ENCODE assay signal across 16 cellular contexts in genomic region chr10:11285171-11285570, GRCh38.
A peak's percentile ranks its signal among the peaks of the same experiment; 100 is the strongest.
DNase-seq lines count a peak whose midpoint lies in the region; ATAC-seq and TF ChIP-seq lines count a peak whose summit lies in the region.
"Had no signal": no experiment of that assay in that cellular context is flagged by ENCODE, and none has a peak within 500 bp of the region (broad histone marks: within the 10 kb centered on the region; RNA-seq: fewer than 3 reads in every experiment).

No MANE protein-coding gene starts in this region.

- in situ Hi-C loops in GM13976 (cut with MboI; ENCODE audit: low sequenced_read_pairs, unreplicated experiment) (no loop called here), astrocyte of the cerebellum (cut with HindIII; ENCODE audit: low sequenced_read_pairs) (no loop called here)

- H3K4me3 ChIP-seq in AG04450 (ENCODE audit: low read depth, low read length) (no peak overlapping the region), astrocyte of the cerebellum (ENCODE audit: low read depth, low read length) (no peak overlapping the region)
- H3K4me3 ChIP-seq in effector memory CD4-positive, alpha-beta T cell (ENCODE audit: insufficient read depth, low read depth, low read length, poor library complexity, severe bottlenecking) = no peak overlapping the region
- H3K4me3 ChIP-seq: BLaER1 had no signal

- POLR2A ChIA-PET in AG04450 (lab: Yijun Ruan, JAX) = interaction anchor here (0.7 kb wide), 1 partner anchor 608 kb away, joined by 6 read pairs; no protein-coding TSS in a partner anchor

- no peaks in the 10 kb centered on the region for H3K4me1 ChIP-seq in effector memory CD4-positive, alpha-beta T cell (ENCODE audit: control insufficient read depth, insufficient read depth, low read length, poor library complexity, severe bottlenecking)

- no peak for TF ChIP-seq POLR2A in erythroblast (IDR thresholded peaks at IDR 0.05; ENCODE audit: low read length)

- no peak for DNase-seq in AG04450 (ENCODE audit: low read depth, low spot score)
- DNase-seq in GM13976 (ENCODE audit: low spot score) = no peak
- DNase-seq in astrocyte of the cerebellum (ENCODE audit: low read depth) = no peak
- peak; percentile 39 for DNase-seq in left kidney (ENCODE audit: low read depth, low spot score)
- no peak for DNase-seq in erythroblast (lab: John Stamatoyannopoulos, UW)
- no peak for DNase-seq in effector memory CD4-positive, alpha-beta T cell
- DNase-seq: activated CD4-positive, CD25-positive, alpha-beta regulatory T cell; activated naive CD4-positive, alpha-beta T cell treated with anti-CD3 and anti-CD28 coated beads for 36 hours; effector memory CD8-positive, alpha-beta T cell; NCI-H2171; NCI-H82; T-cell had no signal

- peaks cover 32% of the 10 kb centered on the region for H3K9me3 ChIP-seq in AG04450 (ENCODE audit: control insufficient read depth, insufficient read depth, low read length)
- H3K9me3 ChIP-seq in effector memory CD4-positive, alpha-beta T cell (ENCODE audit: control insufficient read depth, low read length) = no peaks in the 10 kb centered on the region

- H3K36me3 ChIP-seq in effector memory CD4-positive, alpha-beta T cell (ENCODE audit: control insufficient read depth, insufficient read depth, low read length) = peaks cover 77% of the 10 kb centered on the region

- no peak overlapping the region for H3K27ac ChIP-seq in AG04450 (ENCODE audit: low read depth, low read length)
- H3K27ac ChIP-seq in effector memory CD4-positive, alpha-beta T cell (ENCODE audit: insufficient read depth, low read length, poor library complexity, severe bottlenecking) = no peak overlapping the region
- H3K27ac ChIP-seq: BLaER1 had no signal

- CTCF ChIA-PET in AG04450 (lab: Charles Lee) = interaction anchor here (1.0 kb wide), 1 partner anchor 1943 kb away, joined by 3 read pairs; no protein-coding TSS in a partner anchor

- ATAC-seq in HG03108 (IDR thresholded peaks at IDR 0.05; ENCODE audit: unreplicated experiment) (no peak), HG02973 (IDR thresholded peaks at IDR 0.05; ENCODE audit: unreplicated experiment) (no peak)
- ATAC-seq: effector memory CD8-positive, alpha-beta T cell; stimulated activated memory B cell treated with anti-CD40 and anti-IgM and Interleukin-4, amounts not matched to agents 10 μg/mL and 1 μg/mL and 100 μg/mL, for 72 hours had no signal

- TF ChIP-seq CTCF in AG04450 (IDR thresholded peaks at IDR 0.05; ENCODE audit: low read depth, low read length) (0 out of 2 replicates have a peak, but pooled peaks have one; percentile 20), GM13976 (IDR thresholded peaks at IDR 0.05; ENCODE audit: borderline replicate concordance, control extremely low read depth, extremely low read depth, insufficient read depth, missing control alignments) (peak; percentile 13), astrocyte of the cerebellum (IDR thresholded peaks at IDR 0.05; ENCODE audit: low read depth, low read length, missing control alignments) (peak; percentile 3)

- no peaks in the 10 kb centered on the region for H3K27me3 ChIP-seq in AG04450 (ENCODE audit: control insufficient read depth, insufficient read depth, low read length)
- H3K27me3 ChIP-seq in effector memory CD4-positive, alpha-beta T cell (replicated peaks; ENCODE audit: control insufficient read depth, insufficient read depth, low read length, poor library complexity, severe bottlenecking) = no peaks in the 10 kb centered on the region
- H3K27me3 ChIP-seq: BLaER1 had no signal
